Comparison of ENCODE assay signal across 22 cellular contexts in genomic region chr5:108765647-108766046, GRCh38.
"Had no signal": no experiment of that assay in that cellular context is flagged by ENCODE, and none has a peak within 500 bp of the region (broad histone marks: within the 10 kb centered on the region; RNA-seq: fewer than 3 reads in every experiment).

No MANE protein-coding gene starts in this region.

- ATAC-seq: foreskin keratinocyte; left cardiac atrium; naive thymus-derived CD4-positive, alpha-beta T cell; right cardiac atrium; stimulated activated memory B cell treated with anti-CD40 and anti-IgM and Interleukin-4, amounts not matched to agents 10 μg/mL and 1 μg/mL and 100 μg/mL, for 72 hours had no signal

- H2AFZ ChIP-seq: neural progenitor cell had no signal

- H3K4me2 ChIP-seq: neural progenitor cell had no signal

- H3K27me3 ChIP-seq: esophagus muscularis mucosa, foreskin keratinocyte, neural progenitor cell, testis, upper lobe of left lung had no signal

- H3K27ac ChIP-seq: esophagus muscularis mucosa, foreskin keratinocyte, neural progenitor cell, prostate gland, testis, upper lobe of left lung, VCaP had no signal

- H3K4me1 Mint-ChIP-seq: neural progenitor cell had no signal

- H3K27me3 Mint-ChIP-seq: activated naive CD4-positive, alpha-beta T cell treated with anti-CD3 and anti-CD28 coated beads, Interleukin-2, amount 50 U/mL, for 24 hours; naive thymus-derived CD4-positive, alpha-beta T cell; stimulated activated memory B cell treated with anti-CD40 and anti-IgM and Interleukin-4, amounts not matched to agents 10 μg/mL and 1 μg/mL and 100 μg/mL, for 72 hours had no signal

- H3K9ac ChIP-seq: neural progenitor cell had no signal

- H3K36me3 ChIP-seq: neural progenitor cell, prostate gland, upper lobe of left lung had no signal

- H3K27ac Mint-ChIP-seq: activated naive CD4-positive, alpha-beta T cell treated with anti-CD3 and anti-CD28 coated beads, Interleukin-2, amount 50 U/mL, for 24 hours; naive thymus-derived CD4-positive, alpha-beta T cell; neural progenitor cell; stimulated activated memory B cell treated with anti-CD40 and anti-IgM and Interleukin-4, amounts not matched to agents 10 μg/mL and 1 μg/mL and 100 μg/mL, for 72 hours had no signal

- H3K4me3 Mint-ChIP-seq: activated naive CD4-positive, alpha-beta T cell treated with anti-CD3 and anti-CD28 coated beads, Interleukin-2, amount 50 U/mL, for 24 hours; naive thymus-derived CD4-positive, alpha-beta T cell; neural progenitor cell; stimulated activated memory B cell treated with anti-CD40 and anti-IgM and Interleukin-4, amounts not matched to agents 10 μg/mL and 1 μg/mL and 100 μg/mL, for 72 hours had no signal

- H3K4me3 ChIP-seq: esophagus muscularis mucosa, neural progenitor cell, prostate gland, testis, upper lobe of left lung had no signal

- H3K4me1 ChIP-seq: foreskin keratinocyte, neural progenitor cell, prostate gland, testis had no signal

- H3K9me3 ChIP-seq: esophagus muscularis mucosa, prostate gland, testis, upper lobe of left lung had no signal

- H3K9me3 Mint-ChIP-seq: activated naive CD4-positive, alpha-beta T cell treated with anti-CD3 and anti-CD28 coated beads, Interleukin-2, amount 50 U/mL, for 24 hours; naive thymus-derived CD4-positive, alpha-beta T cell; stimulated activated memory B cell treated with anti-CD40 and anti-IgM and Interleukin-4, amounts not matched to agents 10 μg/mL and 1 μg/mL and 100 μg/mL, for 72 hours had no signal

- DNase-seq: activated CD4-positive, alpha-beta T cell treated with anti-CD3 and anti-CD28 coated beads for 1 hour; activated gamma-delta T cell; effector CD4-positive, alpha-beta T cell; foreskin keratinocyte; glutamatergic neuron; hippocampal formation; left cardiac atrium; mesendoderm; naive thymus-derived CD4-positive, alpha-beta T cell; right cardiac atrium; small intestine; stimulated activated CD4-positive, alpha-beta T cell treated with anti-CD3 and anti-CD28 coated beads, Interleukin-15, amount 100 ng/mL, for 24 hours; stimulated activated CD4-positive, alpha-beta T cell treated with anti-CD3 and anti-CD28 coated beads, Interleukin-4, amount 100 ng/mL, for 24 hours; T-helper 1 cell; testis; upper lobe of left lung had no signal
